Comparison of ENCODE assay signal across 8 cellular contexts in genomic region chr15:52735231-52736089, GRCh38. TPM values are rescaled to one million over a fixed set of nuclear protein-coding genes. Genes with fewer than 3 reads are reported as not detected.
DNase-seq lines count a peak whose midpoint lies in the region; ATAC-seq lines count a peak whose summit lies in the region.

No MANE protein-coding gene starts in this region.

- H3K27me3 Mint-ChIP-seq in T-helper 2 cell treated with Interferon-gamma antibody and Interleukin-4, amounts not matched to agents 5 μg/mL and 100 μg/mL, for 36 hours (ENCODE audit: low read depth), result peaks cover 10% of the 10 kb centered on the region

- no peak overlapping the region for H3K4me3 Mint-ChIP-seq in T-helper 2 cell treated with Interferon-gamma antibody and Interleukin-4, amounts not matched to agents 5 μg/mL and 100 μg/mL, for 36 hours

- intact Hi-C loops in left ventricle myocardium superior (cut with micrococcal nuclease) (loop anchor here (2.0 to 10.0 kb wide), 2 partner anchors 111 to 479 kb away; no protein-coding TSS in a partner anchor), sciatic nerve (cut with DNase I) (loop anchor here (5.0 kb wide), 1 partner anchor 478 kb away; no protein-coding TSS in a partner anchor)

- H3K36me3 Mint-ChIP-seq in T-helper 2 cell treated with Interferon-gamma antibody and Interleukin-4, amounts not matched to agents 5 μg/mL and 100 μg/mL, for 36 hours (ENCODE audit: low read depth), result no peaks in the 10 kb centered on the region

- no peaks in the 10 kb centered on the region for H3K9me3 Mint-ChIP-seq in T-helper 2 cell treated with Interferon-gamma antibody and Interleukin-4, amounts not matched to agents 5 μg/mL and 100 μg/mL, for 36 hours

- H3K27ac Mint-ChIP-seq in T-helper 2 cell treated with Interferon-gamma antibody and Interleukin-4, amounts not matched to agents 5 μg/mL and 100 μg/mL, for 36 hours, result no peak overlapping the region

- H3K4me1 Mint-ChIP-seq in T-helper 2 cell treated with Interferon-gamma antibody and Interleukin-4, amounts not matched to agents 5 μg/mL and 100 μg/mL, for 36 hours (ENCODE audit: low read depth), result peaks cover 25% of the 10 kb centered on the region

- DNase-seq in GM04504 (ENCODE audit: low read depth), result peak; percentile 60
- DNase-seq in NCI-H1694 (lab: John Stamatoyannopoulos, UW), result peak; percentile 68
- DNase-seq in T-helper 2 cell treated with Interferon-gamma antibody and Interleukin-4, amounts not matched to agents 5 μg/mL and 100 μg/mL, for 36 hours (ENCODE audit: low spot score), result peak; percentile 63
- peak; percentile 20 for DNase-seq in amniotic stem cell (lab: John Stamatoyannopoulos, UW)
- DNase-seq in left ventricle myocardium superior, result no peak
- no peak for DNase-seq in sciatic nerve (ENCODE audit: low spot score)
- no peak for DNase-seq in mesenteric fat pad (ENCODE audit: low spot score)

- ATAC-seq in HG02610 (IDR thresholded peaks at IDR 0.05; ENCODE audit: unreplicated experiment) (peak; percentile 66), left ventricle myocardium superior (peak; percentile 86), sciatic nerve (peak; percentile 78)

RNA-seq across cellular contexts. Expression of gene ONECUT1, which starts 54.7 kb away (rescaled TPM):
- total RNA-seq in left ventricle myocardium superior (not detected), sciatic nerve (not detected), mesenteric fat pad (not detected)

RNA-seq across cellular contexts. Expression of gene ATOSA, which starts 56.3 kb away (rescaled TPM):
- total RNA-seq in left ventricle myocardium superior, result 27.5 TPM
- total RNA-seq in sciatic nerve, result 39.3 TPM
- 61.5 TPM for total RNA-seq in mesenteric fat pad

Comparison
In these comparisons a context has a peak if more than half of its experiments do, and no peak if none do; other contexts are left out.
1. DNase-seq: peak in GM04504 (single experiment), NCI-H1694 (single experiment), T-helper 2 cell treated with Interferon-gamma antibody and Interleukin-4, amounts not matched to agents 5 μg/mL and 100 μg/mL, for 36 hours (single experiment) and amniotic stem cell (single experiment); none in left ventricle myocardium superior (single experiment), sciatic nerve (single experiment) and mesenteric fat pad (single experiment).
2. Peak in every context shown above with its lines, with median percentiles within 50 percentile points of each other: ATAC-seq.